29 cellular contexts compared by ENCODE assay signal in the genomic region with DNA sequence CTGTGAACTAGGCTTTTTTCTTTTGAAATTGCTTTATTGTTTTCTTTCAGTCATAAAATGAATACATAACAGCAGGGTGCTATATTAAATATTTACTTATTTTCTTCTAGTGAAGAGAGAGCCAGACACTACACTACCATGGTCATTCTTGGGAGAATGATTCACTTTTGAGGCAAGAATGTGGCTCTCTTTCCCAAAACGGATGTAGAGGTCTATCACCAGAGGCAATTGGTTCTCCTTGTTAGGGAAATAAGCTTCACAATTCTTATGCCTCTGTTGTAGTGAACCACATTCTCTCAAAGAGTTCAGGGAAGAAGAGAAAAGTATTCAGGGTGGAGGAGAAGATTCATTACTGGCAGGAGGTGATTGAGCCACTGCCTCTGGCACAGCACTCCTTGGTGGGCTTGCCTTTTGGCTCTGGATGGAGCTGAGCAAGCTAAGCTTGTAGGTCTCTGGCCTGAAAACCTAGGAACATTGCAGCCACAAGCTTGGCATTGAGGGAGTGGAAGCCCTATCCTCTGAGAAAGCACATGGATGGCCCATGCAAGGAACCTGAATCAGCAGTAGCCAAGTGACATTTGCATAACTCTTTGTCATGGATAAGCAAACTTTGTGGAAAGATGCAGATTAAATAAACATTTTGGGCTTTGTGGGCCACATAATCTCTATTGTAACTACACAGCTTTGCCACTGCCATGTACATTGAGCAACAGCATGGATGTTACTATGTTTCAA.
DNase-seq lines count a peak whose midpoint lies in the region; ATAC-seq, FAIRE-seq and TF ChIP-seq lines count a peak whose summit lies in the region.
"Had no signal": no experiment of that assay in that cellular context is flagged by ENCODE, and none has a peak within 500 bp of the region (broad histone marks: within the 10 kb centered on the region; RNA-seq: fewer than 3 reads in every experiment).

No MANE protein-coding gene starts in this region.

- CTCF ChIA-PET in H1 (lab: Charles Lee; ENCODE audit: partially characterized antibody) = interaction anchor here (1.7 kb wide), 1 partner anchor 12 kb away, joined by 4 read pairs; no protein-coding TSS in a partner anchor

- peak overlapping the region in 1 of 2 experiments; percentile 25; a peak in 1 of 4 replicates for H3K4me2 ChIP-seq in H1 (ENCODE audit: insufficient read depth in 1 of 2, low read depth in 2 of 2, low read length in 2 of 2)

- H2BK5ac ChIP-seq in H1 (ENCODE audit: low read depth, low read length) = 0 out of 2 replicates have a peak overlapping the region, but pooled peaks have one; percentile 3

- DNase-seq in EH (ENCODE audit: low read depth) (peak; percentile 74), M059J (ENCODE audit: low read depth) (peak; percentile 63), H1 (ENCODE audit: low read depth in 1 of 2, low spot score in 2 of 2) (no peak), mucosa of descending colon (no peak), KBM-7 (no peak), NCI-H748 treated with DMSO at 0.1 percent for 48 hours (lab: John Stamatoyannopoulos, UW) (no peak), DMS153 treated with DMSO at 0.1 percent for 48 hours (lab: John Stamatoyannopoulos, UW; ENCODE audit: unreplicated experiment) (no peak)
- DNase-seq in activated CD4-positive, alpha-beta T cell treated with anti-CD3 and anti-CD28 coated beads, Interleukin-2, amount 50 U/mL, for 4 hours = no peak
- DNase-seq: activated CD4-positive, alpha-beta memory T cell treated with anti-CD3 and anti-CD28 coated beads, Interleukin-2, amount 10 ng/mL, durations not matched to agents 7 days and 5 days; activated CD4-positive, alpha-beta T cell treated with anti-CD3 and anti-CD28 coated beads for 1 hour; activated CD8-positive, alpha-beta memory T cell treated with anti-CD3 and anti-CD28 coated beads, Interleukin-2, amount 50 U/mL, for 4 hours; activated naive CD4-positive, alpha-beta T cell treated with anti-CD3 and anti-CD28 coated beads for 36 hours; adrenal gland; CD4-positive, alpha-beta memory T cell; dermis blood vessel endothelial cell; gastrocnemius medialis; immature natural killer cell; mammary epithelial cell; NCI-H1105; NCI-H2029; pancreas; SIG-M5; small intestine; stimulated activated naive CD4-positive, alpha-beta T cell had no signal

- 57% methylated on average over 1 of the region's 1 CpG; no CpG with 5 or more reads in 1 of the 2 experiments for WGBS in H1 (ENCODE audit: extremely low coverage in 1 of 2, insufficient coverage in 1 of 2, insufficient read length in 1 of 2, insufficient replicate concordance in 2 of 2, low coverage in 1 of 2, low lambda C conversion rate in 2 of 2, missing lambda C conversion rate in 1 of 2), 2 experiments

- H3K4me1 ChIP-seq in H1 (replicated peaks in 1 of 4; ENCODE audit: control insufficient read depth in 3 of 4, insufficient read depth in 4 of 4, low read length in 3 of 4) = peaks cover 4 to 7% (median 6%) of the 10 kb centered on the region in 4 experiments; a peak in 4 of 7 replicates
- H3K4me1 ChIP-seq in mucosa of descending colon (ENCODE audit: low read depth) = peaks cover 6% of the 10 kb centered on the region
- H3K4me1 ChIP-seq: adrenal gland, gastrocnemius medialis had no signal

- no peak for TF ChIP-seq CTCF in H1 (IDR thresholded peaks at IDR 0.05; ENCODE audit: control extremely low read depth in 1 of 3, insufficient read depth in 1 of 3, low read depth in 1 of 3, low read length in 3 of 3)
- TF ChIP-seq CTCF in mucosa of descending colon (IDR thresholded peaks at IDR 0.05) = no peak

- 0 out of 2 replicates have a peak overlapping the region, but pooled peaks have one; percentile 7 for H2BK15ac ChIP-seq in H1 (ENCODE audit: low read length)

- peak overlapping the region; percentile 4 for H3K4ac ChIP-seq in H1 (replicated peaks; ENCODE audit: insufficient read length, low read depth, low read length)

- no peak overlapping the region for H4K8ac ChIP-seq in H1 (ENCODE audit: extremely low read depth, insufficient read depth, low read length)

- H3K9me3 ChIP-seq in H1 (ENCODE audit: insufficient read depth in 2 of 2, low read depth in 1 of 2, low read length in 1 of 2) (no peaks in the 10 kb centered on the region), mucosa of descending colon (no peaks in the 10 kb centered on the region)
- H3K9me3 ChIP-seq: adrenal gland, esophagus muscularis mucosa, gastrocnemius medialis, pancreas had no signal

- H4K91ac ChIP-seq in H1 (replicated peaks; ENCODE audit: insufficient read length, low read length) = peak overlapping the region; percentile 14

- no peak overlapping the region for H3K14ac ChIP-seq in H1 (ENCODE audit: insufficient read length)

- intact Hi-C loops in mucosa of descending colon (cut with DNase I, micrococcal nuclease) = no loop called here

- H3K23ac ChIP-seq in H1 (ENCODE audit: insufficient read length) = no peak overlapping the region

- no peak overlapping the region for H2BK120ac ChIP-seq in H1 (replicated peaks; ENCODE audit: low read depth, low read length)

- H3K27ac ChIP-seq in H1 (ENCODE audit: low read depth, low read length) = no peak overlapping the region
- H3K27ac ChIP-seq: adrenal gland, esophagus muscularis mucosa, gastrocnemius medialis, pancreas had no signal

- no peaks in the 10 kb centered on the region for H3K27me3 ChIP-seq in H1 (replicated peaks in 1 of 4; ENCODE audit: control insufficient read depth in 3 of 4, extremely low read depth in 1 of 4, insufficient read depth in 3 of 4, low read length in 3 of 4)
- H3K27me3 ChIP-seq: adrenal gland, esophagus muscularis mucosa, gastrocnemius medialis, pancreas had no signal

- H3K4me3 ChIP-seq in H1 (ENCODE audit: extremely low read depth in 1 of 4, insufficient read depth in 2 of 4, low read depth in 3 of 4, low read length in 4 of 4) = no peak overlapping the region
- H3K4me3 ChIP-seq in mucosa of descending colon = no peak overlapping the region
- H3K4me3 ChIP-seq: adrenal gland, esophagus muscularis mucosa, gastrocnemius medialis, GM12878, K562, pancreas had no signal

- H2BK12ac ChIP-seq in H1 (ENCODE audit: low read depth, low read length) = peak overlapping the region; percentile 7; the same call in 1 of the 2 replicates

- no peak overlapping the region for H3K9ac ChIP-seq in H1 (replicated peaks in 1 of 4; ENCODE audit: extremely low read depth in 1 of 4, low read depth in 3 of 4, low read length in 3 of 4)

- H3K18ac ChIP-seq in H1 (ENCODE audit: extremely low read depth, low read length) = no peak overlapping the region

- POLR2A ChIA-PET in H1 (lab: Charles Lee; ENCODE audit: partially characterized antibody) = no interaction called here

- H4K5ac ChIP-seq in H1 (ENCODE audit: insufficient read length, low read depth, low read length) = no peak overlapping the region

- TF ChIP-seq EP300 in H1 (IDR thresholded peaks at IDR 0.05; ENCODE audit: borderline replicate concordance in 1 of 2, low read depth in 2 of 2, low read length in 2 of 2) = no peak

- H3K36me3 ChIP-seq in H1 (ENCODE audit: control insufficient read depth in 2 of 4, insufficient read depth in 4 of 4, low read length in 3 of 4) (no peaks in the 10 kb centered on the region), mucosa of descending colon (ENCODE audit: low read depth) (no peaks in the 10 kb centered on the region)
- H3K36me3 ChIP-seq: adrenal gland, esophagus muscularis mucosa, gastrocnemius medialis, pancreas had no signal

- FAIRE-seq in H1 (lab: Jason Lieb, UNC) = no peak
- FAIRE-seq: A204.1, GM12878, K562, pancreas, small intestine had no signal

- peak; percentile 7 for ATAC-seq in mucosa of descending colon
- ATAC-seq: gastrocnemius medialis, GM12878, HCT116, K562, pancreas had no signal

- no peak overlapping the region for H2BK20ac ChIP-seq in H1 (ENCODE audit: low read length)

- no peaks in the 10 kb centered on the region for H3K79me1 ChIP-seq in H1 (ENCODE audit: low read depth, low read length)

- no peak for TF ChIP-seq RAD21 in H1 (IDR thresholded peaks at IDR 0.05 in 1 of 2, conservative IDR thresholded peaks at IDR 0.05 in 1 of 2; ENCODE audit: low read depth in 2 of 2, low read length in 2 of 2)

- H3K79me2 ChIP-seq in H1 (ENCODE audit: control insufficient read depth in 1 of 2, insufficient read depth in 2 of 2, low read length in 2 of 2) = no peaks in the 10 kb centered on the region

- H2AK5ac ChIP-seq in H1 (ENCODE audit: low read depth, low read length) = no peak overlapping the region

- H3K23me2 ChIP-seq in H1 (ENCODE audit: low read depth, low read length) = no peaks in the 10 kb centered on the region; the same call in 1 of the 2 replicates

- no peaks in the 10 kb centered on the region for H4K20me1 ChIP-seq in H1 (replicated peaks in 1 of 2; ENCODE audit: control insufficient read depth in 1 of 2, insufficient read depth in 2 of 2, low read length in 2 of 2)

- in situ Hi-C loops in KBM-7 (cut with MboI; ENCODE audit: low pct_unique_long_range_greater_than_20kb, low sequenced_read_pairs) = no loop called here

- 0 out of 2 replicates have a peak overlapping the region, but pooled peaks have one; percentile 6 for H2AFZ ChIP-seq in H1 (ENCODE audit: low read length)

- no peak for TF ChIP-seq POLR2A in H1 (IDR thresholded peaks at IDR 0.05; ENCODE audit: control extremely low read depth in 1 of 2, low read depth in 2 of 2, low read length in 2 of 2)

- H3K56ac ChIP-seq in H1 (replicated peaks; ENCODE audit: insufficient read length, low read depth, low read length) = no peak overlapping the region

TF ChIP-seq in H1, 55 proteins besides CTCF, POLR2A, EP300 and RAD21:
- TF ChIP-seq, protein P1, sequence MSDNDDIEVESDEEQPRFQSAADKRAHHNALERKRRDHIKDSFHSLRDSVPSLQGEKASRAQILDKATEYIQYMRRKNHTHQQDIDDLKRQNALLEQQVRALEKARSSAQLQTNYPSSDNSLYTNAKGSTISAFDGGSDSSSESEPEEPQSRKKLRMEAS (IDR thresholded peaks at IDR 0.05) = peak; percentile 60
- TF ChIP-seq KDM1A (IDR thresholded peaks at IDR 0.05; ENCODE audit: borderline replicate concordance, low read length) (no peak), JUN (IDR thresholded peaks at IDR 0.05; ENCODE audit: low read depth, low read length) (no peak), TEAD4 (IDR thresholded peaks at IDR 0.05; ENCODE audit: low read depth, low read length) (no peak)
- TF ChIP-seq, protein P2, sequence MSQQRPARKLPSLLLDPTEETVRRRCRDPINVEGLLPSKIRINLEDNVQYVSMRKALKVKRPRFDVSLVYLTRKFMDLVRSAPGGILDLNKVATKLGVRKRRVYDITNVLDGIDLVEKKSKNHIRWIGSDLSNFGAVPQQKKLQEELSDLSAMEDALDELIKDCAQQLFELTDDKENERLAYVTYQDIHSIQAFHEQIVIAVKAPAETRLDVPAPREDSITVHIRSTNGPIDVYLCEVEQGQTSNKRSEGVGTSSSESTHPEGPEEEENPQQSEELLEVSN (IDR thresholded peaks at IDR 0.05) = peak; percentile 45; the same call in 1 of the 2 replicates

Comparison
In these comparisons a context has a peak if more than half of its experiments do, and no peak if none do; other contexts are left out.
1. DNase-seq: peak in EH (single experiment) and M059J (single experiment); none in H1 (0 of 2), mucosa of descending colon (0 of 3), KBM-7 (single experiment), NCI-H748 treated with DMSO at 0.1 percent for 48 hours (single experiment), DMS153 treated with DMSO at 0.1 percent for 48 hours (single experiment) and activated CD4-positive, alpha-beta T cell treated with anti-CD3 and anti-CD28 coated beads, Interleukin-2, amount 50 U/mL, for 4 hours (0 of 2).